ENCODE assay signal across 20 cellular contexts in genomic region chr10:30040597-30040996, GRCh38.
"Had no signal": no experiment of that assay in that cellular context is flagged by ENCODE, and none has a peak within 500 bp of the region (broad histone marks: within the 10 kb centered on the region; RNA-seq: fewer than 3 reads in every experiment).

No MANE protein-coding gene starts in this region.

- H2AFZ ChIP-seq: neural progenitor cell had no signal

- H3K36me3 ChIP-seq: neural progenitor cell had no signal

- H3K27me3 ChIP-seq: ascending aorta, esophagus muscularis mucosa, neural progenitor cell, stomach had no signal

- H3K27ac Mint-ChIP-seq: activated naive CD4-positive, alpha-beta T cell treated with anti-CD3 and anti-CD28 coated beads, Interleukin-2, amount 50 U/mL, for 24 hours; memory B cell; naive thymus-derived CD4-positive, alpha-beta T cell; neural progenitor cell; stimulated activated effector memory CD8-positive, alpha-beta T cell treated with anti-CD3 and anti-CD28 coated beads, Interleukin-12 subunit alpha, Interleukin-12 subunit beta, amount 100 ng/mL, for 72 hours had no signal

- H3K4me2 ChIP-seq: neural progenitor cell had no signal

- H3K9me3 ChIP-seq: ascending aorta, esophagus muscularis mucosa, mucosa of descending colon, stomach, thoracic aorta had no signal

- H3K36me3 Mint-ChIP-seq: activated naive CD4-positive, alpha-beta T cell treated with anti-CD3 and anti-CD28 coated beads, Interleukin-2, amount 50 U/mL, for 24 hours; memory B cell; naive thymus-derived CD4-positive, alpha-beta T cell; stimulated activated effector memory CD8-positive, alpha-beta T cell treated with anti-CD3 and anti-CD28 coated beads, Interleukin-12 subunit alpha, Interleukin-12 subunit beta, amount 100 ng/mL, for 72 hours had no signal

- ATAC-seq: mucosa of descending colon; naive thymus-derived CD4-positive, alpha-beta T cell; sciatic nerve; stimulated activated effector memory CD8-positive, alpha-beta T cell treated with anti-CD3 and anti-CD28 coated beads, Interleukin-12 subunit alpha, Interleukin-12 subunit beta, amount 100 ng/mL, for 72 hours had no signal

- H3K4me3 ChIP-seq: ascending aorta, esophagus muscularis mucosa, mucosa of descending colon, neural progenitor cell, stomach, thoracic aorta had no signal

- H3K27ac ChIP-seq: neural progenitor cell, thoracic aorta had no signal

- H3K4me3 Mint-ChIP-seq: activated naive CD4-positive, alpha-beta T cell treated with anti-CD3 and anti-CD28 coated beads, Interleukin-2, amount 50 U/mL, for 24 hours; memory B cell; naive thymus-derived CD4-positive, alpha-beta T cell; neural progenitor cell; stimulated activated effector memory CD8-positive, alpha-beta T cell treated with anti-CD3 and anti-CD28 coated beads, Interleukin-12 subunit alpha, Interleukin-12 subunit beta, amount 100 ng/mL, for 72 hours had no signal

- H3K9ac ChIP-seq: neural progenitor cell had no signal

- H3K4me1 Mint-ChIP-seq: stimulated activated effector memory CD8-positive, alpha-beta T cell treated with anti-CD3 and anti-CD28 coated beads, Interleukin-12 subunit alpha, Interleukin-12 subunit beta, amount 100 ng/mL, for 72 hours had no signal

- DNase-seq: activated CD4-positive, alpha-beta T cell treated with anti-CD3 and anti-CD28 coated beads, Interleukin-2, amount 50 U/mL, for 1 hour; activated CD8-positive, alpha-beta memory T cell treated with anti-CD3 and anti-CD28 coated beads, Interleukin-2, amount 50 U/mL, for 48 hours; activated gamma-delta T cell; cerebellar nuclear complex; cortex of kidney; hippocampal formation; mucosa of descending colon; naive thymus-derived CD4-positive, alpha-beta T cell; stimulated activated CD4-positive, alpha-beta T cell treated with anti-CD3 and anti-CD28 coated beads, Interleukin-4, amount 100 ng/mL, for 24 hours; stomach; T-helper 1 cell; T-helper 9 cell had no signal

- H3K9me3 Mint-ChIP-seq: activated naive CD4-positive, alpha-beta T cell treated with anti-CD3 and anti-CD28 coated beads, Interleukin-2, amount 50 U/mL, for 24 hours; memory B cell; naive thymus-derived CD4-positive, alpha-beta T cell; neural progenitor cell; stimulated activated effector memory CD8-positive, alpha-beta T cell treated with anti-CD3 and anti-CD28 coated beads, Interleukin-12 subunit alpha, Interleukin-12 subunit beta, amount 100 ng/mL, for 72 hours had no signal
